In genomic region chr16:57470683-57471082, GRCh38 we compare ENCODE assay signal across 18 cellular contexts. TPM values are rescaled to one million over a fixed set of nuclear protein-coding genes. Genes with fewer than 3 reads are reported as not detected.
A peak's percentile ranks its signal among the peaks of the same experiment; 100 is the strongest.
DNase-seq lines count a peak whose midpoint lies in the region; ATAC-seq, FAIRE-seq and TF ChIP-seq lines count a peak whose summit lies in the region.
"Had no signal": no experiment of that assay in that cellular context is flagged by ENCODE, and none has a peak within 500 bp of the region (broad histone marks: within the 10 kb centered on the region; RNA-seq: fewer than 3 reads in every experiment).

No MANE protein-coding gene starts in this region.

- dilution Hi-C loops in endothelial cell of umbilical vein (cut with MboI; ENCODE audit: extremely low pct_ligation_motif_present, low sequenced_read_pairs) = no loop called here

- no peak for TF ChIP-seq CTCF in endothelial cell of umbilical vein (IDR thresholded peaks at IDR 0.05; ENCODE audit: extremely low read depth in 1 of 2, insufficient read depth in 1 of 2, low read depth in 1 of 2, low read length in 2 of 2)
- no peak for TF ChIP-seq CTCF in spleen (IDR thresholded peaks at IDR 0.05 in 8 of 11, conservative IDR thresholded peaks at IDR 0.05 in 3 of 11)

- H2AFZ ChIP-seq in endothelial cell of umbilical vein (ENCODE audit: low read depth, low read length) = no peak overlapping the region

- H3K79me2 ChIP-seq in endothelial cell of umbilical vein (ENCODE audit: control insufficient read depth, insufficient read depth, low read length) = no peaks in the 10 kb centered on the region

- no peaks in the 10 kb centered on the region for H3K9me3 ChIP-seq in HUES48 (ENCODE audit: control insufficient read depth, insufficient read depth, low read length)
- no peaks in the 10 kb centered on the region for H3K9me3 ChIP-seq in endothelial cell of umbilical vein (replicated peaks; ENCODE audit: control insufficient read depth, insufficient read depth, low read length)
- no peaks in the 10 kb centered on the region for H3K9me3 ChIP-seq in spleen
- H3K9me3 ChIP-seq: BLaER1 treated with 17β-estradiol and CSF1 and Interleukin-3, amounts not matched to agents 10 nM and 100 nM had no signal

- DNase-seq in endothelial cell of umbilical vein (ENCODE audit: low read depth, low spot score) (peak; percentile 38), left lobe of liver (ENCODE audit: low spot score) (peak; percentile 76), spleen (peak; percentile 81), kidney glomerular epithelial cell (lab: John Stamatoyannopoulos, UW) (no peak), hippocampal formation (lab: John Stamatoyannopoulos, UW) (no peak)
- DNase-seq: activated CD4-positive, alpha-beta T cell treated with anti-CD3 and anti-CD28 coated beads, Interleukin-2, amount 50 U/mL, for 4 hours; hypothalamus; Karpas-422; NCI-H2029 treated with DMSO at 0.1 percent for 48 hours; NCI-H748 treated with DMSO at 0.1 percent for 48 hours; stimulated activated CD4-positive, alpha-beta T cell treated with anti-CD3 and anti-CD28 coated beads, Interleukin-2, amount 100 ng/mL, for 48 hours; T1000 had no signal

- no peaks in the 10 kb centered on the region for H3K9me1 ChIP-seq in endothelial cell of umbilical vein (replicated peaks; ENCODE audit: control insufficient read depth, extremely low read depth, insufficient read depth, low read length)

- POLR2A ChIA-PET in endothelial cell of umbilical vein (lab: Charles Lee) = no interaction called here

- TF ChIP-seq POLR2A in endothelial cell of umbilical vein (IDR thresholded peaks at IDR 0.05; ENCODE audit: low read depth, low read length) (no peak), spleen (IDR thresholded peaks at IDR 0.05) (no peak)

- no peaks in the 10 kb centered on the region for H4K20me1 ChIP-seq in endothelial cell of umbilical vein (replicated peaks; ENCODE audit: control insufficient read depth, extremely low read depth, insufficient read depth, low read length)

- no peak overlapping the region for H3K9ac ChIP-seq in HUES48 (ENCODE audit: low read depth, low read length)
- H3K9ac ChIP-seq in endothelial cell of umbilical vein (replicated peaks; ENCODE audit: extremely low read depth, insufficient read depth, low read length) = no peak overlapping the region
- H3K9ac ChIP-seq: BLaER1 treated with 17β-estradiol and CSF1 and Interleukin-3, amounts not matched to agents 10 nM and 100 nM had no signal

- ATAC-seq in left lobe of liver (peak; percentile 47), GM18870 (IDR thresholded peaks at IDR 0.05; ENCODE audit: unreplicated experiment) (no peak), HG03457 (IDR thresholded peaks at IDR 0.05; ENCODE audit: unreplicated experiment) (no peak)
- ATAC-seq: stimulated activated effector memory CD8-positive, alpha-beta T cell treated with anti-CD3 and anti-CD28 coated beads, Interleukin-12 subunit alpha, Interleukin-12 subunit beta, amount 100 ng/mL, for 72 hours had no signal

- CTCF ChIA-PET in endothelial cell of umbilical vein (lab: Charles Lee) = interaction anchor here (1.3 to 3.5 kb wide), 3 partner anchors 8 to 48 kb away, joined by 3 to 17 read pairs (median 10); partner anchors contain the start of gene POLR2C

- no peak overlapping the region for H3K4me2 ChIP-seq in endothelial cell of umbilical vein (ENCODE audit: insufficient read depth, low read length)
- H3K4me2 ChIP-seq: BLaER1 treated with 17β-estradiol and CSF1 and Interleukin-3, amounts not matched to agents 10 nM and 100 nM had no signal

- no peak overlapping the region for H3K4me3 ChIP-seq in HUES48 (ENCODE audit: low read depth, low read length)
- no peak overlapping the region for H3K4me3 ChIP-seq in endothelial cell of umbilical vein (replicated peaks in 1 of 3; ENCODE audit: insufficient read depth in 1 of 3, low read depth in 1 of 3, low read length in 3 of 3)
- H3K4me3 ChIP-seq in spleen = no peak overlapping the region
- H3K4me3 ChIP-seq: BLaER1 treated with 17β-estradiol and CSF1 and Interleukin-3, amounts not matched to agents 10 nM and 100 nM had no signal

- H3K27me3 ChIP-seq in HUES48 (ENCODE audit: control insufficient read depth, insufficient read depth, low read length) (no peaks in the 10 kb centered on the region), endothelial cell of umbilical vein (ENCODE audit: control insufficient read depth in 2 of 2, insufficient read depth in 2 of 2, low read length in 2 of 2) (no peaks in the 10 kb centered on the region), spleen (replicated peaks in 1 of 7) (no peaks in the 10 kb centered on the region)
- H3K27me3 ChIP-seq: BLaER1 treated with 17β-estradiol and CSF1 and Interleukin-3, amounts not matched to agents 10 nM and 100 nM had no signal

- H3K27ac ChIP-seq in HUES48 (ENCODE audit: low read depth, low read length) (peak overlapping the region; percentile 88), endothelial cell of umbilical vein (ENCODE audit: insufficient read depth, low read depth, low read length) (no peak overlapping the region), spleen (peak overlapping the region in 7 of 8 donors; percentile 7 to 78 (median 53))
- H3K27ac ChIP-seq: BLaER1 treated with 17β-estradiol and CSF1 and Interleukin-3, amounts not matched to agents 10 nM and 100 nM had no signal

- FAIRE-seq in endothelial cell of umbilical vein (lab: Jason Lieb, UNC) = peak; percentile 90
- FAIRE-seq: GM12892 had no signal

- H3K4me1 ChIP-seq in HUES48 (ENCODE audit: control insufficient read depth, insufficient read depth, low read length) (peaks cover 37% of the 10 kb centered on the region), endothelial cell of umbilical vein (ENCODE audit: control insufficient read depth, extremely low read depth, insufficient read depth, low read length) (peaks cover 9% of the 10 kb centered on the region), spleen (peaks cover 4 to 71% (median 41%) of the 10 kb centered on the region in 6 donors)

- intact Hi-C loops in endothelial cell of umbilical vein (cut with micrococcal nuclease) (loop anchor here (10.0 kb wide), 1 partner anchor 174 kb away; no protein-coding TSS in a partner anchor), spleen (cut with DNase I; ENCODE audit: low total_unique reads) (no loop called here)

- H3K36me3 ChIP-seq in HUES48 (ENCODE audit: control insufficient read depth, insufficient read depth, low read length) (peaks cover 79% of the 10 kb centered on the region), endothelial cell of umbilical vein (ENCODE audit: control insufficient read depth in 2 of 2, extremely low read depth in 1 of 2, insufficient read depth in 2 of 2, low read length in 2 of 2) (peaks cover 13 to 58% of the 10 kb centered on the region in 2 experiments), spleen (peaks cover 0 to 96% (median 71%) of the 10 kb centered on the region in 6 donors)

- BruUV-seq in endothelial cell of umbilical vein (replicated peaks; lab: Mats Ljungman, UMichigan) = no TSS peak

- WGBS in spleen, 5 donors = 38 to 75% (median 40%) methylated on average over 5 of the region's 5 CpGs

RNA-seq across cellular contexts. Expression of gene POLR2C, which starts 8.2 kb away (rescaled TPM):
- 60.2 and 65.2 TPM in 2 replicates for total RNA-seq in endothelial cell of umbilical vein
- 115 and 129 TPM in 2 replicates for polyA plus RNA-seq in endothelial cell of umbilical vein
- polyA plus RNA-seq in endothelial cell of umbilical vein (2011; cell fraction: cytosol; rRNA removed) = 118 and 127 TPM in 2 replicates
- 92.4 and 111 TPM in 2 replicates for polyA plus RNA-seq in endothelial cell of umbilical vein (2011; cell fraction: nucleus; rRNA removed)
- 61.1 and 68.3 TPM in 2 replicates for polyA plus RNA-seq in endothelial cell of umbilical vein (2012)
- polyA minus RNA-seq in endothelial cell of umbilical vein = 224 and 248 TPM in 2 replicates
- 122 TPM for polyA minus RNA-seq in endothelial cell of umbilical vein (2011; cell fraction: cytosol; rRNA and poly(A)+ RNA removed)
- 58.3 and 59.0 TPM in 2 replicates for polyA minus RNA-seq in endothelial cell of umbilical vein (2011; cell fraction: nucleus; rRNA and poly(A)+ RNA removed)
- total RNA-seq in left lobe of liver = 34.1 TPM
- total RNA-seq in spleen = 10 to 100 TPM; 42.3 to 75.6 (median 52.7) TPM
- polyA plus RNA-seq in spleen = 10 to 100 TPM; 23.2 to 42.7 (median 35.0) TPM

RNA-seq across cellular contexts. Expression of gene DOK4, which starts 15.6 kb away (rescaled TPM):
- total RNA-seq in endothelial cell of umbilical vein (22.3 and 24.4 TPM in 2 replicates), left lobe of liver (43.9 TPM), spleen (10 to 100 TPM in 6 of 7 donors, 1 to 10 TPM in 1; 7.3 to 19.8 (median 16.1) TPM)
- polyA plus RNA-seq in endothelial cell of umbilical vein (22.5 and 23.4 TPM in 2 replicates), spleen (10 to 100 TPM in 1 of 3 donors, 1 to 10 TPM in 2; 4.1 to 10.0 (median 5.5) TPM)
- polyA plus RNA-seq in endothelial cell of umbilical vein (2011; cell fraction: cytosol; rRNA removed) = 21.2 and 23.3 TPM in 2 replicates
- 40.5 and 44.7 TPM in 2 replicates for polyA plus RNA-seq in endothelial cell of umbilical vein (2011; cell fraction: nucleus; rRNA removed)
- polyA plus RNA-seq in endothelial cell of umbilical vein (2012) = 16.6 and 20.1 TPM in 2 replicates
- polyA minus RNA-seq in endothelial cell of umbilical vein = 18.0 and 23.8 TPM in 2 replicates
- polyA minus RNA-seq in endothelial cell of umbilical vein (2011; cell fraction: cytosol; rRNA and poly(A)+ RNA removed) = 17.8 TPM
- polyA minus RNA-seq in endothelial cell of umbilical vein (2011; cell fraction: nucleus; rRNA and poly(A)+ RNA removed) = 5.4 and 6.0 TPM in 2 replicates

RNA-seq across cellular contexts. Expression of gene COQ9, which starts 23.4 kb away (rescaled TPM):
- total RNA-seq in endothelial cell of umbilical vein (42.1 and 42.5 TPM in 2 replicates), left lobe of liver (64.5 TPM), spleen (10 to 100 TPM; 25.8 to 39.9 (median 29.6) TPM)
- polyA plus RNA-seq in endothelial cell of umbilical vein (78.3 and 83.6 TPM in 2 replicates), spleen (10 to 100 TPM; 32.2 to 34.9 (median 34.4) TPM)
- 77.5 and 80.1 TPM in 2 replicates for polyA plus RNA-seq in endothelial cell of umbilical vein (2011; cell fraction: cytosol; rRNA removed)
- 130 and 136 TPM in 2 replicates for polyA plus RNA-seq in endothelial cell of umbilical vein (2011; cell fraction: nucleus; rRNA removed)
- 45.1 and 49.5 TPM in 2 replicates for polyA plus RNA-seq in endothelial cell of umbilical vein (2012)
- polyA minus RNA-seq in endothelial cell of umbilical vein = 65.5 and 67.5 TPM in 2 replicates
- 50.9 TPM for polyA minus RNA-seq in endothelial cell of umbilical vein (2011; cell fraction: cytosol; rRNA and poly(A)+ RNA removed)
- polyA minus RNA-seq in endothelial cell of umbilical vein (2011; cell fraction: nucleus; rRNA and poly(A)+ RNA removed) = 27.8 and 29.9 TPM in 2 replicates

RNA-seq across cellular contexts. Expression of gene CIAPIN1, which starts 23.5 kb away (rescaled TPM):
- total RNA-seq in endothelial cell of umbilical vein = 70.9 and 77.9 TPM in 2 replicates
- polyA plus RNA-seq in endothelial cell of umbilical vein = 70.7 and 74.6 TPM in 2 replicates
- 75.4 and 79.5 TPM in 2 replicates for polyA plus RNA-seq in endothelial cell of umbilical vein (2011; cell fraction: cytosol; rRNA removed)
- 58.5 and 59.3 TPM in 2 replicates for polyA plus RNA-seq in endothelial cell of umbilical vein (2011; cell fraction: nucleus; rRNA removed)
- polyA plus RNA-seq in endothelial cell of umbilical vein (2012) = 68.9 and 85.7 TPM in 2 replicates
- 54.0 and 60.6 TPM in 2 replicates for polyA minus RNA-seq in endothelial cell of umbilical vein
- 24.8 TPM for polyA minus RNA-seq in endothelial cell of umbilical vein (2011; cell fraction: cytosol; rRNA and poly(A)+ RNA removed)
- polyA minus RNA-seq in endothelial cell of umbilical vein (2011; cell fraction: nucleus; rRNA and poly(A)+ RNA removed) = 19.1 and 34.2 TPM in 2 replicates
- 21.3 TPM for total RNA-seq in left lobe of liver
- 10 to 100 TPM; 21.4 to 39.8 (median 31.3) TPM for total RNA-seq in spleen
- polyA plus RNA-seq in spleen = 10 to 100 TPM; 19.6 to 28.4 (median 22.1) TPM

Comparison
In these comparisons a context has a peak if more than half of its experiments do, and no peak if none do; other contexts are left out.
1. DNase-seq: peak in endothelial cell of umbilical vein (single experiment), left lobe of liver (single experiment) and spleen (single experiment); none in kidney glomerular epithelial cell (single experiment) and hippocampal formation (0 of 2).